ENCODE assay signal across 1 cellular context in genomic region chr3:101518421-101518871, GRCh38.
TF ChIP-seq lines count a peak whose summit lies in the region.

No MANE protein-coding gene starts in this region.

TF ChIP-seq in H1, 55 proteins besides CTCF, POLR2A, EP300 and RAD21 (continued from another document):
- no peak for TF ChIP-seq ZNF274 (IDR thresholded peaks at IDR 0.05; ENCODE audit: borderline replicate concordance, extremely low read depth, low read length)
- no peak for TF ChIP-seq TAF1 (IDR thresholded peaks at IDR 0.05; ENCODE audit: low read depth, low read length)
- no peak for TF ChIP-seq E2F6 (IDR thresholded peaks at IDR 0.05)
- no peak for TF ChIP-seq TCF12 (IDR thresholded peaks at IDR 0.05; ENCODE audit: low read depth, low read length)
- TF ChIP-seq GTF2F1 (IDR thresholded peaks at IDR 0.05; ENCODE audit: borderline replicate concordance, low read depth, low read length), result no peak
- TF ChIP-seq SIRT6 (IDR thresholded peaks at IDR 0.05; ENCODE audit: low read length), result no peak
- no peak for TF ChIP-seq RFX5 (IDR thresholded peaks at IDR 0.05; ENCODE audit: borderline replicate concordance, low read depth, low read length)
- no peak for TF ChIP-seq ATF2 (IDR thresholded peaks at IDR 0.05; ENCODE audit: low read length)
- no peak for TF ChIP-seq CEBPB (IDR thresholded peaks at IDR 0.05; ENCODE audit: low read depth, low read length)
- no peak for TF ChIP-seq SP4 (IDR thresholded peaks at IDR 0.05; ENCODE audit: low read length)
